Comparison of ENCODE assay signal across 14 cellular contexts in the genomic region with DNA sequence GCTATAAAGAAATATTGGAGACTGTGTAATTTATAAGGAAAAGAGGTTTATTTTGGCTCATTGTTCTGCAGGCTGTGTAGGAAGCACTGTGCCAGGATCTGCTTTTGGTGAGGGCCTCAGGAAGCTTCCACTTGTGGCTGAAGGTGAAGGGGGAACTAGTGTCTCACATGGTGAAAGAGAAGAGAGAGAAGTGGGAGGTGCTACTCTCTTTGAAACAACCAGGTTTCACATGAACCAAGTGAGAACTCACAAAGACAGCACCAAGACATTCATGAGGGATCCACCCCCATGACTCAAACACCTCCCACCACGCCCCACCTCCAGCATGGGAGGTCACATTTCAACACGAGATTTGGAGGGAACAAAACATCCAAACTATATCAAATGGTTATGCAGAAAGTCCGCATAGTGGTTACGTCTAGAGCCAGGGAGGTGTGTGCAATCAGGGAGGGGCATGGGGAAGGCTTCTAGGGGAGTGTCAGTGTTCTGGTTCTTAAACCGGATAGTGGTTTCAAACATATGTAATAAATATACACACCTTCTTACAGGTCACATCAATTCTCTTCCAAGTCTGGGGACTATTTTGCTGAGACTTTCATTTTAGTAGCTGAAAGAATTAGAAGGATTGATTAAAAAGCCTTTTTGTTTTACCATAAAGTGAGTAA.
A peak's percentile ranks its signal among the peaks of the same experiment; 100 is the strongest.
DNase-seq lines count a peak whose midpoint lies in the region; ATAC-seq, FAIRE-seq and TF ChIP-seq lines count a peak whose summit lies in the region.
"Had no signal": no experiment of that assay in that cellular context is flagged by ENCODE, and none has a peak within 500 bp of the region (broad histone marks: within the 10 kb centered on the region; RNA-seq: fewer than 3 reads in every experiment).

No MANE protein-coding gene starts in this region.

- H3K27ac Mint-ChIP-seq in natural killer cell = peak overlapping the region; percentile 65 to 76
- H3K27ac Mint-ChIP-seq: CD4-positive, alpha-beta T cell had no signal

- TF ChIP-seq CTCF in natural killer cell (IDR thresholded peaks at IDR 0.05) = no peak

- no peak overlapping the region for H3K4me3 Mint-ChIP-seq in natural killer cell
- H3K4me3 Mint-ChIP-seq: CD4-positive, alpha-beta T cell had no signal

- in situ Hi-C loops in G401 (cut with HindIII; ENCODE audit: low sequenced_read_pairs) = no loop called here

- DNase-seq in G401 (ENCODE audit: low spot score) = peak; percentile 10
- DNase-seq in HTR-8/SVneo (ENCODE audit: insufficient read length, low spot score) = no peak
- DNase-seq in adipocyte (ENCODE audit: low read depth) = no peak
- no peak for DNase-seq in natural killer cell
- DNase-seq in iPS-NIHi11 (ENCODE audit: low spot score) = no peak
- DNase-seq in globus pallidus (ENCODE audit: low spot score) = no peak
- DNase-seq: AML-193; CD4-positive, alpha-beta T cell; NCI-H1105 treated with DMSO at 0.1 percent for 48 hours; NCI-H187; SHP77 had no signal

- H3K9ac ChIP-seq in adipocyte (ENCODE audit: low read length) = no peak overlapping the region
- H3K9ac ChIP-seq: KMS-11 had no signal

- H3K4me1 Mint-ChIP-seq in natural killer cell = peaks cover 52 to 59% of the 10 kb centered on the region in 2 donors

- ATAC-seq in natural killer cell = peak; percentile 16 to 59 (median 59)
- no peak for ATAC-seq in GM21723 (IDR thresholded peaks at IDR 0.05; ENCODE audit: unreplicated experiment)

- H3K4me1 ChIP-seq in adipocyte (ENCODE audit: control insufficient read depth, insufficient read depth, low read length) = peaks cover 16% of the 10 kb centered on the region

- intact Hi-C loops in natural killer cell (cut with micrococcal nuclease) = loop anchor here (5.0 to 10.0 kb wide), 2 partner anchors 34 to 409 kb away; a partner anchor contains a TSS

- no peaks in the 10 kb centered on the region for H3K27me3 Mint-ChIP-seq in natural killer cell (ENCODE audit: low read depth in 2 of 2)

- H3K36me3 ChIP-seq in adipocyte (ENCODE audit: control insufficient read depth, insufficient read depth, low read length, severe bottlenecking) = peaks cover 18% of the 10 kb centered on the region

- H3K27me3 ChIP-seq in adipocyte (replicated peaks; ENCODE audit: control insufficient read depth, insufficient read depth, low read length) = no peaks in the 10 kb centered on the region

- FAIRE-seq in HTR-8/SVneo (lab: Jason Lieb, UNC) = peak; percentile 28
- FAIRE-seq: RCC 7860 had no signal

- H3K36me3 Mint-ChIP-seq in natural killer cell = no peaks in the 10 kb centered on the region

- H3K4me3 ChIP-seq in adipocyte (ENCODE audit: low read length) = peak overlapping the region; percentile 42

- H3K9me3 Mint-ChIP-seq in natural killer cell = peaks cover 3 to 5% of the 10 kb centered on the region in 2 donors
- H3K9me3 Mint-ChIP-seq: CD4-positive, alpha-beta T cell had no signal

- peaks cover 21% of the 10 kb centered on the region for H3K9me3 ChIP-seq in adipocyte (ENCODE audit: control insufficient read depth, low read length)
